8 cellular contexts compared by ENCODE assay signal in the genomic region with DNA sequence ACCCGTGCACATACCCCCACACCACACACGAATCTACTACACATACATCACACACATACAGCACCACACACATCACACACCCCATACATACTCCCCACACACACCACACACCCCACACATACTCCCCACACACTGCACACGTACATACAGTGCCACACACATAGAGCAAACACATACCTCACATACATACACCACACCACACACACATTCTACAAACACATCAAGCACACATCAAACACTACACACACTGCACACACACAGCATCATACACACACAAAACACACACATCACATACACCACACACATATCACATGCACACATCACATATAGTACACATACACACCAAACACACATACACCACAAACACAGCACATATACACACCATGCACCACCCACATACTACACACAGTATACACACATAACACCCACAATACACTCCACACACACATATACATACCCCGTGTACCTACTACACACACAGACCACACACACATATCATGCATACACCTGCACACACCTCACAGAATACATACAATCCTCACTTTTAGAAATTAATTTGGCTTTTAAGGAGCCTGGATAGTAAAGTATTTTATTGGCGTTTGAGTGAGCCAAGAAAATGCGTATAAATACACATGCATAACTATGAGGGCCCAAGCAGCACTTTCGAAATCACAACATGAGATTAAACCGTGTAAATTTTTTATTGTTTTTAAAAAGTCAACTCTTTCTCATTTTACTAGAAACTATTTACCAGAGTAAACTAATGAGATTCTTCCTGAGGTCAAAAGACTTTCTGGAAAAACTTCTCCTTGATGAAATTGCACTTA.
DNase-seq lines count a peak whose midpoint lies in the region; ATAC-seq, FAIRE-seq and TF ChIP-seq lines count a peak whose summit lies in the region.
"Not testable (repeated sequence)": the region's sequence is repeated elsewhere in the genome, so short reads cannot be mapped to it uniquely, and the experiment has no call there.

No MANE protein-coding gene starts in this region.

- H2AK5ac ChIP-seq in H1 (ENCODE audit: low read depth, low read length); mesenchymal stem cell (ENCODE audit: low read length, severe bottlenecking): not testable (repeated sequence)

- not testable (repeated sequence) for TF ChIP-seq EP300 in H1 (IDR thresholded peaks at IDR 0.05; ENCODE audit: borderline replicate concordance in 1 of 2, low read depth in 2 of 2, low read length in 2 of 2)

- not testable (repeated sequence) for H3K4ac ChIP-seq in H1 (replicated peaks; ENCODE audit: insufficient read length, low read depth, low read length); mesenchymal stem cell (ENCODE audit: low read depth in 1 of 2, low read length in 2 of 2)

- H3K4me1 ChIP-seq in H1 (replicated peaks in 1 of 4; ENCODE audit: control insufficient read depth in 3 of 4, insufficient read depth in 4 of 4, low read length in 3 of 4); mesenchymal stem cell (ENCODE audit: control insufficient read depth, insufficient read depth, low read depth, low read length): not testable (repeated sequence)

- not testable (repeated sequence) for H3K27ac ChIP-seq in H1 (ENCODE audit: low read depth, low read length); mesenchymal stem cell (ENCODE audit: low read length, poor library complexity, severe bottlenecking)

- not testable (repeated sequence) for H4K20me1 ChIP-seq in H1 (replicated peaks in 1 of 2; ENCODE audit: control insufficient read depth in 1 of 2, insufficient read depth in 2 of 2, low read length in 2 of 2)

- H3K79me2 ChIP-seq in H1 (ENCODE audit: control insufficient read depth in 1 of 2, insufficient read depth in 2 of 2, low read length in 2 of 2), result not testable (repeated sequence)

- not testable (repeated sequence) for TF ChIP-seq RAD21 in H1 (IDR thresholded peaks at IDR 0.05 in 1 of 2, conservative IDR thresholded peaks at IDR 0.05 in 1 of 2; ENCODE audit: low read depth in 2 of 2, low read length in 2 of 2)

- H2BK120ac ChIP-seq in H1 (replicated peaks; ENCODE audit: low read depth, low read length); mesenchymal stem cell (ENCODE audit: low read depth, low read length): not testable (repeated sequence)

- H3K56ac ChIP-seq in H1 (replicated peaks; ENCODE audit: insufficient read length, low read depth, low read length), result peak overlapping the region; percentile 93

- H3K27me3 Mint-ChIP-seq in activated CD8-positive, alpha-beta memory T cell treated with anti-CD3 and anti-CD28 coated beads, Interleukin-2, amount 10 ng/mL, durations not matched to agents 7 days and 5 days, result not testable (repeated sequence)

- peak overlapping the region in 1 of 4 experiments; percentile 56; a peak in 2 of 7 replicates for H3K9ac ChIP-seq in H1 (replicated peaks in 1 of 4; ENCODE audit: extremely low read depth in 1 of 4, low read depth in 3 of 4, low read length in 3 of 4)
- H3K9ac ChIP-seq in mesenchymal stem cell (ENCODE audit: low read length), result not testable (repeated sequence)

- POLR2A ChIA-PET in H1 (lab: Charles Lee; ENCODE audit: partially characterized antibody), result not testable (repeated sequence)

- H4K91ac ChIP-seq in H1 (replicated peaks; ENCODE audit: insufficient read length, low read length), result not testable (repeated sequence)
- peak overlapping the region; percentile 88 for H4K91ac ChIP-seq in mesenchymal stem cell (ENCODE audit: low read length)

- CTCF ChIA-PET in activated CD8-positive, alpha-beta memory T cell treated with anti-CD3 and anti-CD28 coated beads, Interleukin-2, amount 10 ng/mL, durations not matched to agents 7 days and 5 days (lab: Charles Lee); H1 (lab: Charles Lee; ENCODE audit: partially characterized antibody): not testable (repeated sequence)

- TF ChIP-seq POLR2A in H1 (IDR thresholded peaks at IDR 0.05; ENCODE audit: control extremely low read depth in 1 of 2, low read depth in 2 of 2, low read length in 2 of 2), result not testable (repeated sequence)

- ATAC-seq in GM18502 (IDR thresholded peaks at IDR 0.05; ENCODE audit: poor library complexity, unreplicated experiment), result peak; percentile 53
- ATAC-seq in activated CD8-positive, alpha-beta memory T cell treated with anti-CD3 and anti-CD28 coated beads, Interleukin-2, amount 10 ng/mL, durations not matched to agents 7 days and 5 days, result peak; percentile 36
- ATAC-seq in left cardiac atrium, result peak; percentile 69 to 85
- peak; percentile 78 for ATAC-seq in stimulated activated effector memory CD8-positive, alpha-beta T cell treated with anti-CD3 and anti-CD28 coated beads, Interleukin-12 subunit alpha, Interleukin-12 subunit beta, amount 100 ng/mL, for 72 hours

- DNase-seq in AG08395 (ENCODE audit: low spot score) (peak; percentile 20), HPDE6-E6E7 (ENCODE audit: extremely low spot score) (peak; percentile 2), mesenchymal stem cell (peak; percentile 9)
- not testable (repeated sequence) for DNase-seq in activated CD8-positive, alpha-beta memory T cell treated with anti-CD3 and anti-CD28 coated beads, Interleukin-2, amount 10 ng/mL, durations not matched to agents 7 days and 5 days; H1 (ENCODE audit: low read depth in 1 of 2, low spot score in 2 of 2); left cardiac atrium; stimulated activated effector memory CD8-positive, alpha-beta T cell treated with anti-CD3 and anti-CD28 coated beads, Interleukin-12 subunit alpha, Interleukin-12 subunit beta, amount 100 ng/mL, for 72 hours (ENCODE audit: low spot score in 2 of 2)

- not testable (repeated sequence) for H3K4me2 ChIP-seq in H1 (ENCODE audit: insufficient read depth in 1 of 2, low read depth in 2 of 2, low read length in 2 of 2); mesenchymal stem cell (ENCODE audit: low read length, poor library complexity, severe bottlenecking)

- H3K36me3 ChIP-seq in H1 (ENCODE audit: control insufficient read depth in 2 of 4, insufficient read depth in 4 of 4, low read length in 3 of 4); mesenchymal stem cell (ENCODE audit: control insufficient read depth in 1 of 2, insufficient read depth in 2 of 2, low read depth in 1 of 2, low read length in 2 of 2): not testable (repeated sequence)

- peaks cover 14% of the 10 kb centered on the region for H3K9me3 Mint-ChIP-seq in activated CD8-positive, alpha-beta memory T cell treated with anti-CD3 and anti-CD28 coated beads, Interleukin-2, amount 10 ng/mL, durations not matched to agents 7 days and 5 days (ENCODE audit: low read depth)
- not testable (repeated sequence) for H3K9me3 Mint-ChIP-seq in stimulated activated effector memory CD8-positive, alpha-beta T cell treated with anti-CD3 and anti-CD28 coated beads, Interleukin-12 subunit alpha, Interleukin-12 subunit beta, amount 100 ng/mL, for 72 hours

- not testable (repeated sequence) for H3K23ac ChIP-seq in H1 (ENCODE audit: insufficient read length); mesenchymal stem cell (ENCODE audit: low read length in 2 of 2)

- not testable (repeated sequence) for H3K4me1 Mint-ChIP-seq in activated CD8-positive, alpha-beta memory T cell treated with anti-CD3 and anti-CD28 coated beads, Interleukin-2, amount 10 ng/mL, durations not matched to agents 7 days and 5 days
- H3K4me1 Mint-ChIP-seq in stimulated activated effector memory CD8-positive, alpha-beta T cell treated with anti-CD3 and anti-CD28 coated beads, Interleukin-12 subunit alpha, Interleukin-12 subunit beta, amount 100 ng/mL, for 72 hours, result peaks cover 11% of the 10 kb centered on the region

- H3K27ac Mint-ChIP-seq in activated CD8-positive, alpha-beta memory T cell treated with anti-CD3 and anti-CD28 coated beads, Interleukin-2, amount 10 ng/mL, durations not matched to agents 7 days and 5 days; stimulated activated effector memory CD8-positive, alpha-beta T cell treated with anti-CD3 and anti-CD28 coated beads, Interleukin-12 subunit alpha, Interleukin-12 subunit beta, amount 100 ng/mL, for 72 hours: not testable (repeated sequence)

- peak overlapping the region; percentile 44 for H3K14ac ChIP-seq in H1 (ENCODE audit: insufficient read length)
- H3K14ac ChIP-seq in mesenchymal stem cell (ENCODE audit: low read length in 2 of 2), result not testable (repeated sequence)

- FAIRE-seq in H1 (lab: Jason Lieb, UNC), result not testable (repeated sequence)

- not testable (repeated sequence) for H2BK15ac ChIP-seq in H1 (ENCODE audit: low read length); mesenchymal stem cell (ENCODE audit: low read depth, poor library complexity, severe bottlenecking)

- H2BK5ac ChIP-seq in H1 (ENCODE audit: low read depth, low read length); mesenchymal stem cell (ENCODE audit: low read depth, low read length, poor library complexity, severe bottlenecking): not testable (repeated sequence)

- H2AFZ ChIP-seq in H1 (ENCODE audit: low read length); mesenchymal stem cell (ENCODE audit: low read depth, low read length): not testable (repeated sequence)

- not testable (repeated sequence) for H4K5ac ChIP-seq in H1 (ENCODE audit: insufficient read length, low read depth, low read length)

- not testable (repeated sequence) for H3K18ac ChIP-seq in H1 (ENCODE audit: extremely low read depth, low read length); mesenchymal stem cell (ENCODE audit: low read depth in 1 of 2, low read length in 2 of 2)

- H4K8ac ChIP-seq in H1 (ENCODE audit: extremely low read depth, insufficient read depth, low read length); mesenchymal stem cell (ENCODE audit: low read length): not testable (repeated sequence)

- H3K9me3 ChIP-seq in H1 (ENCODE audit: insufficient read depth in 2 of 2, low read depth in 1 of 2, low read length in 1 of 2), result peaks cover 16 to 29% of the 10 kb centered on the region in 2 experiments
- H3K9me3 ChIP-seq in mesenchymal stem cell (ENCODE audit: control insufficient read depth, low read length), result not testable (repeated sequence)

- H3K4me3 Mint-ChIP-seq in activated CD8-positive, alpha-beta memory T cell treated with anti-CD3 and anti-CD28 coated beads, Interleukin-2, amount 10 ng/mL, durations not matched to agents 7 days and 5 days; stimulated activated effector memory CD8-positive, alpha-beta T cell treated with anti-CD3 and anti-CD28 coated beads, Interleukin-12 subunit alpha, Interleukin-12 subunit beta, amount 100 ng/mL, for 72 hours: not testable (repeated sequence)

- H2BK12ac ChIP-seq in H1 (ENCODE audit: low read depth, low read length); mesenchymal stem cell (ENCODE audit: low read length in 2 of 2): not testable (repeated sequence)

- H3K36me3 Mint-ChIP-seq in activated CD8-positive, alpha-beta memory T cell treated with anti-CD3 and anti-CD28 coated beads, Interleukin-2, amount 10 ng/mL, durations not matched to agents 7 days and 5 days; stimulated activated effector memory CD8-positive, alpha-beta T cell treated with anti-CD3 and anti-CD28 coated beads, Interleukin-12 subunit alpha, Interleukin-12 subunit beta, amount 100 ng/mL, for 72 hours: not testable (repeated sequence)

- not testable (repeated sequence) for H3K4me3 ChIP-seq in H1 (ENCODE audit: extremely low read depth in 1 of 4, insufficient read depth in 2 of 4, low read depth in 3 of 4, low read length in 4 of 4); mesenchymal stem cell (ENCODE audit: insufficient read depth in 1 of 2, low read depth in 1 of 2, low read length in 2 of 2)

- H3K23me2 ChIP-seq in H1 (ENCODE audit: low read depth, low read length), result not testable (repeated sequence)

- H2BK20ac ChIP-seq in H1 (ENCODE audit: low read length), result peak overlapping the region; percentile 1; the same call in 1 of the 2 replicates

- WGBS in H1 (ENCODE audit: extremely low coverage in 1 of 2, insufficient coverage in 1 of 2, insufficient read length in 1 of 2, insufficient replicate concordance in 2 of 2, low coverage in 1 of 2, low lambda C conversion rate in 2 of 2, missing lambda C conversion rate in 1 of 2), 2 experiments, result 59 to 100% methylated on average over 1 to 8 of the region's 8 CpGs
- 57% methylated on average over 8 of the region's 8 CpGs for WGBS in mesenchymal stem cell

- H3K27me3 ChIP-seq in H1 (replicated peaks in 1 of 4; ENCODE audit: control insufficient read depth in 3 of 4, extremely low read depth in 1 of 4, insufficient read depth in 3 of 4, low read length in 3 of 4), result peaks cover 3 to 13% (median 8%) of the 10 kb centered on the region in 4 experiments
- not testable (repeated sequence) for H3K27me3 ChIP-seq in mesenchymal stem cell (ENCODE audit: control insufficient read depth in 1 of 2, insufficient read depth in 1 of 2, low read length in 2 of 2)

- not testable (repeated sequence) for TF ChIP-seq CTCF in H1 (IDR thresholded peaks at IDR 0.05; ENCODE audit: control extremely low read depth in 1 of 3, insufficient read depth in 1 of 3, low read depth in 1 of 3, low read length in 3 of 3)

- intact Hi-C loops in left cardiac atrium (cut with DNase I), result not testable (repeated sequence)

- H3K79me1 ChIP-seq in H1 (ENCODE audit: low read depth, low read length); mesenchymal stem cell (replicated peaks; ENCODE audit: low read length, poor library complexity, severe bottlenecking): not testable (repeated sequence)
